ENCODE assay signal across 25 cellular contexts in the genomic region with DNA sequence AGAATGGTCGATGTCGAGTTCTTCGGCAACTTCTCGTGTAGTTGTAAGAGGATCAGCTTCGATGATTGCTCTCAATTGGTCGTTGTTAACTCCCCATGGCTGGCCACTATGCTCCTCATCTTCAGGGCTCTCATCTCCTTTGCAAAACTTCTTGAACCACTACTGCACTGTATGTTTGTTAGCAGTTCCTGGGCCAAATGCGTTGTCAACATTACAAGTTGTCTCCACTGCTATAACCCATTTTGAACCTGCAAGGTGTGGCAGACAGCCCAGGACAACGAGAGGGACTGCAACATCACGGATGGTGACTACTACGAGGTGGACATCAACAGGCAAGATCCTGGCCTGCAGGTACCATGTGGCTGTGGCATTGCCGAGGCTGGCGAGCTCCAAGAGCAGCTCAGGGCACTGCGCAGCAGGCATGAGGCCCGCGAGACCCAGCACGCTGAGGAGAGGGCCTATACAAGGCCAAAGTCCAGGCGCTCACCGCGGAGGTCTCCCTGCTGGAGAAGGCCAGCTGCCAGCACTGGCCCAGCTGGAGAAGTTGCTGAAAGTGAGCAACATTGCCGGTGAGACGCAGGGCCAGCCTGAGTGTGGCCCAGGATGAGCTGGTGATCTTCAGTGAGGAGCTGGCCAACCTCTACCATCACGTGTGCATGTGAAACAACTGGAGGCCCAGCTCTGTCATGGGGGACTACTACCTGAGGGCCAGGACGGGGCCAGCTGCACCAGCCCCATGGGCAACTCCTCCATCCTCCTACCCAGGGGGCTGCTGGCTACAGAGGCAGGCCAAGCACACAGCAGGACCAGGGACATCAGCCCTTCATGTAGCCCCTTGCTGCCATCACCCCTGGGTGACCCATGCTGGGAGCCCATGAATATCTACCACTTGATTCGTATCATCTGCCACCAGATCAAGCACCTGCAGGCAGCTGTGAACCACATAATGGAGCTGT. TPM values are rescaled to one million over a fixed set of nuclear protein-coding genes. Genes with fewer than 3 reads are reported as not detected.
A peak's percentile ranks its signal among the peaks of the same experiment; 100 is the strongest.
DNase-seq lines count a peak whose midpoint lies in the region; ATAC-seq, FAIRE-seq and TF ChIP-seq lines count a peak whose summit lies in the region.
"Had no signal": no experiment of that assay in that cellular context is flagged by ENCODE, and none has a peak within 500 bp of the region (broad histone marks: within the 10 kb centered on the region; RNA-seq: fewer than 3 reads in every experiment).

No MANE protein-coding gene starts in this region.

- H3K4me1 ChIP-seq in Panc1 (ENCODE audit: control insufficient read depth, insufficient read depth, low read length), result no peaks in the 10 kb centered on the region
- H3K4me1 ChIP-seq in HepG2 (ENCODE audit: insufficient read depth, low read length), result peaks cover 18% of the 10 kb centered on the region

- H3K27me3 Mint-ChIP-seq in stimulated activated memory B cell treated with anti-CD40 and anti-IgM and Interleukin-4, amounts not matched to agents 10 μg/mL and 1 μg/mL and 100 μg/mL, for 72 hours, result no peaks in the 10 kb centered on the region
- H3K27me3 Mint-ChIP-seq: B cell had no signal

- 0 out of 4 replicates have a peak, but pooled peaks of 1 of the 2 experiments have one; percentile 33 for TF ChIP-seq POLR2A in HepG2 (IDR thresholded peaks at IDR 0.05; ENCODE audit: insufficient read depth in 1 of 2, low read depth in 2 of 2, low read length in 2 of 2)

- H3K9me3 Mint-ChIP-seq in stimulated activated memory B cell treated with anti-CD40 and anti-IgM and Interleukin-4, amounts not matched to agents 10 μg/mL and 1 μg/mL and 100 μg/mL, for 72 hours, result no peaks in the 10 kb centered on the region
- H3K9me3 Mint-ChIP-seq: CD8-positive, alpha-beta T cell had no signal

- H3K9ac ChIP-seq in HepG2 (ENCODE audit: insufficient read depth, low read depth, low read length), result peak overlapping the region; percentile 32

- H3K9me3 ChIP-seq in Panc1 (ENCODE audit: control insufficient read depth, insufficient read depth, low read depth, low read length) (no peaks in the 10 kb centered on the region), HepG2 (ENCODE audit: low read length) (no peaks in the 10 kb centered on the region)

- H3K36me3 ChIP-seq in Panc1 (ENCODE audit: control insufficient read depth, insufficient read depth, low read length) (no peaks in the 10 kb centered on the region), HepG2 (replicated peaks in 1 of 2; ENCODE audit: control insufficient read depth in 1 of 2, insufficient read depth in 2 of 2, low read length in 2 of 2) (no peaks in the 10 kb centered on the region)

- in situ Hi-C loops in Panc1 (cut with HindIII; ENCODE audit: low pct_unique_long_range_greater_than_20kb, low sequenced_read_pairs) (no loop called here), HepG2 (cut with HindIII; ENCODE audit: extremely low pct_ligation_motif_present, low pct_unique_long_range_greater_than_20kb) (no loop called here)

- H3K4me3 Mint-ChIP-seq in stimulated activated memory B cell treated with anti-CD40 and anti-IgM and Interleukin-4, amounts not matched to agents 10 μg/mL and 1 μg/mL and 100 μg/mL, for 72 hours, result no peak overlapping the region
- H3K4me3 Mint-ChIP-seq: B cell; CD8-positive, alpha-beta T cell had no signal

- no peak overlapping the region for H3K27ac Mint-ChIP-seq in stimulated activated memory B cell treated with anti-CD40 and anti-IgM and Interleukin-4, amounts not matched to agents 10 μg/mL and 1 μg/mL and 100 μg/mL, for 72 hours
- H3K27ac Mint-ChIP-seq: B cell; CD8-positive, alpha-beta T cell had no signal

- intact Hi-C loops in Panc1 (cut with micrococcal nuclease; ENCODE audit: unreplicated experiment) (no loop called here), HepG2 (cut with micrococcal nuclease; ENCODE audit: unreplicated experiment) (no loop called here)

- no peaks in the 10 kb centered on the region for H3K4me1 Mint-ChIP-seq in stimulated activated memory B cell treated with anti-CD40 and anti-IgM and Interleukin-4, amounts not matched to agents 10 μg/mL and 1 μg/mL and 100 μg/mL, for 72 hours
- H3K4me1 Mint-ChIP-seq: B cell had no signal

- H3K79me2 ChIP-seq in HepG2 (ENCODE audit: insufficient read depth, low read length), result no peaks in the 10 kb centered on the region

- peak; percentile 40 for ATAC-seq in Panc1
- peak; percentile 87 for ATAC-seq in HepG2
- peak; percentile 14 for ATAC-seq in stimulated activated memory B cell treated with anti-CD40 and anti-IgM and Interleukin-4, amounts not matched to agents 10 μg/mL and 1 μg/mL and 100 μg/mL, for 72 hours
- ATAC-seq in GM19395 (IDR thresholded peaks at IDR 0.05; ENCODE audit: unreplicated experiment), result no peak
- ATAC-seq: CD8-positive, alpha-beta T cell had no signal

- peak; percentile 46 for DNase-seq in activated CD8-positive, alpha-beta memory T cell treated with anti-CD3 and anti-CD28 coated beads, Interleukin-2, amount 50 U/mL, for 48 hours
- no peak for DNase-seq in activated CD8-positive, alpha-beta memory T cell treated with anti-CD3 and anti-CD28 coated beads, Interleukin-2, amount 50 U/mL, for 4 hours
- DNase-seq in Panc1 (ENCODE audit: low read depth, low spot score) (no peak), HepG2 (ENCODE audit: low spot score) (peak; percentile 65), T1000 (lab: John Stamatoyannopoulos, UW) (no peak), NCI-H1417 (lab: John Stamatoyannopoulos, UW) (no peak)
- DNase-seq: CD8-positive, alpha-beta T cell; DMS 273 treated with DMSO at 0.1 percent for 48 hours; DMS79 treated with DMSO at 0.1 percent for 48 hours; Karpas-422; NCI-H1092; NCI-H1436; NCI-H187; NCI-H2107; NCI-H446 treated with DMSO at 0.1 percent for 48 hours; NCI-H526; PC-9; RPMI8226 had no signal

- peak overlapping the region; percentile 84 for H2AFZ ChIP-seq in HepG2 (ENCODE audit: low read length)
- H2AFZ ChIP-seq: PC-9 had no signal

- H3K36me3 Mint-ChIP-seq in stimulated activated memory B cell treated with anti-CD40 and anti-IgM and Interleukin-4, amounts not matched to agents 10 μg/mL and 1 μg/mL and 100 μg/mL, for 72 hours, result no peaks in the 10 kb centered on the region
- H3K36me3 Mint-ChIP-seq: CD8-positive, alpha-beta T cell had no signal

- TF ChIP-seq CTCF in Panc1 (IDR thresholded peaks at IDR 0.05), result no peak
- no peak; the same call in 1 of the 2 replicates for TF ChIP-seq CTCF in HepG2 (CRISPR knock-in tag; IDR thresholded peaks at IDR 0.05)

- peak overlapping the region; percentile 82 for H3K4me2 ChIP-seq in HepG2 (ENCODE audit: low read depth, low read length)
- H3K4me2 ChIP-seq: PC-9 had no signal

- TF ChIP-seq RAD21 in HepG2 (CRISPR knock-in tag; IDR thresholded peaks at IDR 0.05), result no peak

- no peak overlapping the region for H3K4me3 ChIP-seq in Panc1 (ENCODE audit: low read depth in 2 of 2, low read length in 2 of 2)
- peak overlapping the region in 2 of 3 experiments; percentile 11 to 52; a peak in 4 of 6 replicates for H3K4me3 ChIP-seq in HepG2 (replicated peaks in 1 of 3; ENCODE audit: insufficient read depth in 1 of 3, low read depth in 2 of 3, low read length in 3 of 3)
- H3K4me3 ChIP-seq: PC-9 had no signal

- no peak for FAIRE-seq in HepG2 (lab: Jason Lieb, UNC)
- FAIRE-seq: GM19239, H54 had no signal

- H3K27ac ChIP-seq in Panc1 (ENCODE audit: low read length), result no peak overlapping the region
- H3K27ac ChIP-seq in HepG2 (ENCODE audit: extremely low read length, insufficient read depth, low read length), result no peak overlapping the region
- H3K27ac ChIP-seq: 22Rv1, C4-2B, PC-9 had no signal

- BruUV-seq in Panc1 (replicated peaks; lab: Mats Ljungman, UMichigan) (no TSS peak), HepG2 (replicated peaks; lab: Mats Ljungman, UMichigan) (no TSS peak)

- TF ChIP-seq EP300 in HepG2 (IDR thresholded peaks at IDR 0.05; ENCODE audit: low read depth in 2 of 2, low read length in 2 of 2), result no peak
- no peak; the same call in 1 of the 2 replicates for TF ChIP-seq EP300 in HepG2 (CRISPR knock-in tag; IDR thresholded peaks at IDR 0.05; ENCODE audit: borderline replicate concordance)

- POLR2A ChIA-PET in Panc1 (lab: Charles Lee) (interaction anchor here (0.5 kb wide), 1 partner anchor 15 kb away, joined by 3 read pairs; no protein-coding TSS in a partner anchor), HepG2 (lab: Yijun Ruan, JAX) (interaction anchor here (0.6 to 3.3 kb wide), 12 partner anchors 9 to 131 kb away, joined by 3 to 52 read pairs (median 4); a partner anchor contains a TSS)

- no peaks in the 10 kb centered on the region for H3K27me3 ChIP-seq in Panc1 (ENCODE audit: control insufficient read depth, insufficient read depth, low read length)
- no peaks in the 10 kb centered on the region for H3K27me3 ChIP-seq in HepG2 (ENCODE audit: control insufficient read depth in 1 of 2, insufficient read depth in 2 of 2, low read length in 2 of 2)

- CTCF ChIA-PET in Panc1 (lab: Charles Lee) (no interaction called here), HepG2 (lab: Yijun Ruan, JAX; ENCODE audit: low intra/inter-chr PET ratio, low total read pairs) (no interaction called here)

- no peaks in the 10 kb centered on the region for H4K20me1 ChIP-seq in HepG2 (ENCODE audit: insufficient read depth, low read length)

- 39% methylated on average over 24 of the region's 24 CpGs for WGBS in HepG2 (ENCODE audit: low lambda C conversion rate)

RNA-seq across cellular contexts. Expression of a gene that starts 20.2 kb away (rescaled TPM):
- total RNA-seq in Panc1 (2021; ENCODE audit: unreplicated experiment) (46.6 TPM), HepG2 (2016; rRNA removed; fragmentation: Illumina TruSeq; extraction: Trizol) (35.2 and 66.6 TPM in 2 replicates)
- 11.5 TPM for polyA plus RNA-seq in Panc1 (2012; ENCODE audit: insufficient read length)
- 24.5 and 24.8 TPM in 2 replicates for total RNA-seq in HepG2 (2016; cell fraction: cytosol; rRNA removed; fragmentation: Illumina TruSeq; extraction: Trizol; ENCODE audit: low read depth)
- 38.2 and 62.5 TPM in 2 replicates for total RNA-seq in HepG2 (2016; cell fraction: insoluble cytoplasmic fraction; rRNA removed; fragmentation: Illumina TruSeq; extraction: Trizol)
- total RNA-seq in HepG2 (2016; cell fraction: membrane; rRNA removed; fragmentation: Illumina TruSeq; extraction: Trizol), result 27.1 and 28.3 TPM in 2 replicates
- total RNA-seq in HepG2 (2016; cell fraction: nucleus; rRNA removed; fragmentation: Illumina TruSeq; extraction: Trizol), result 117 and 137 TPM in 2 replicates
- 82.4 and 101 TPM in 2 replicates for polyA plus RNA-seq in HepG2 (2011; rRNA removed)
- 18.7 and 25.0 TPM in 2 replicates for polyA plus RNA-seq in HepG2 (2011; cell fraction: cytosol; rRNA removed)
- polyA plus RNA-seq in HepG2 (2011; cell fraction: nucleus; rRNA removed), result 155 and 182 TPM in 2 replicates
- 136 and 141 TPM in 2 replicates for polyA plus RNA-seq in HepG2 (2012)
- 8.7 and 11.4 TPM in 2 replicates for polyA plus RNA-seq in HepG2 (2016; cell fraction: cytosol; fragmentation: Illumina TruSeq; extraction: Trizol; ENCODE audit: low read depth)
- 24.0 and 27.5 TPM in 2 replicates for polyA plus RNA-seq in HepG2 (2016; cell fraction: insoluble cytoplasmic fraction; fragmentation: Illumina TruSeq; extraction: Trizol; ENCODE audit: low read depth)
- 9.9 and 12.7 TPM in 2 replicates for polyA plus RNA-seq in HepG2 (2016; cell fraction: membrane; fragmentation: Illumina TruSeq; extraction: Trizol; ENCODE audit: low read depth)
- 168 and 170 TPM in 2 replicates for polyA plus RNA-seq in HepG2 (2016; cell fraction: nucleus; fragmentation: Illumina TruSeq; extraction: Trizol; ENCODE audit: insufficient read depth, low read depth)
- 12.6 and 13.7 TPM in 2 replicates for polyA minus RNA-seq in HepG2 (2011; rRNA and poly(A)+ RNA removed; ENCODE audit: low replicate concordance)
- 20.6 and 23.8 TPM in 2 replicates for polyA minus RNA-seq in HepG2 (2011; cell fraction: cytosol; rRNA and poly(A)+ RNA removed)
- 238 and 270 TPM in 2 replicates for polyA minus RNA-seq in HepG2 (2011; cell fraction: nucleus; rRNA and poly(A)+ RNA removed)

RNA-seq across cellular contexts. Expression of a gene that starts 32.6 kb away (rescaled TPM):
- total RNA-seq in Panc1 (2021; ENCODE audit: unreplicated experiment) (247 TPM), HepG2 (2016; rRNA removed; fragmentation: Illumina TruSeq; extraction: Trizol) (384 and 709 TPM in 2 replicates)
- polyA plus RNA-seq in Panc1 (2012; ENCODE audit: insufficient read length), result 142 TPM
- total RNA-seq in HepG2 (2016; cell fraction: cytosol; rRNA removed; fragmentation: Illumina TruSeq; extraction: Trizol; ENCODE audit: low read depth), result 49.4 and 52.0 TPM in 2 replicates
- 384 and 712 TPM in 2 replicates for total RNA-seq in HepG2 (2016; cell fraction: insoluble cytoplasmic fraction; rRNA removed; fragmentation: Illumina TruSeq; extraction: Trizol)
- 128 and 149 TPM in 2 replicates for total RNA-seq in HepG2 (2016; cell fraction: membrane; rRNA removed; fragmentation: Illumina TruSeq; extraction: Trizol)
- total RNA-seq in HepG2 (2016; cell fraction: nucleus; rRNA removed; fragmentation: Illumina TruSeq; extraction: Trizol), result 204 and 212 TPM in 2 replicates
- 102 and 106 TPM in 2 replicates for polyA plus RNA-seq in HepG2 (2011; rRNA removed)
- polyA plus RNA-seq in HepG2 (2011; cell fraction: cytosol; rRNA removed), result 66.0 and 86.9 TPM in 2 replicates
- 34.9 and 38.3 TPM in 2 replicates for polyA plus RNA-seq in HepG2 (2011; cell fraction: nucleus; rRNA removed)
- polyA plus RNA-seq in HepG2 (2012), result 149 and 200 TPM in 2 replicates
- polyA plus RNA-seq in HepG2 (2016; cell fraction: cytosol; fragmentation: Illumina TruSeq; extraction: Trizol; ENCODE audit: low read depth), result 39.8 and 47.1 TPM in 2 replicates
- polyA plus RNA-seq in HepG2 (2016; cell fraction: insoluble cytoplasmic fraction; fragmentation: Illumina TruSeq; extraction: Trizol; ENCODE audit: low read depth), result 442 and 506 TPM in 2 replicates
- polyA plus RNA-seq in HepG2 (2016; cell fraction: membrane; fragmentation: Illumina TruSeq; extraction: Trizol; ENCODE audit: low read depth), result 90.4 and 101 TPM in 2 replicates
- 131 and 143 TPM in 2 replicates for polyA plus RNA-seq in HepG2 (2016; cell fraction: nucleus; fragmentation: Illumina TruSeq; extraction: Trizol; ENCODE audit: insufficient read depth, low read depth)
- 198 and 668 TPM in 2 replicates for polyA minus RNA-seq in HepG2 (2011; rRNA and poly(A)+ RNA removed; ENCODE audit: low replicate concordance)
- polyA minus RNA-seq in HepG2 (2011; cell fraction: cytosol; rRNA and poly(A)+ RNA removed), result 190 and 223 TPM in 2 replicates
- 207 and 220 TPM in 2 replicates for polyA minus RNA-seq in HepG2 (2011; cell fraction: nucleus; rRNA and poly(A)+ RNA removed)

RNA-seq across cellular contexts. Expression of a gene that starts 44.6 kb away (rescaled TPM):
- total RNA-seq in Panc1 (2021; ENCODE audit: unreplicated experiment) (12.2 TPM), HepG2 (2016; rRNA removed; fragmentation: Illumina TruSeq; extraction: Trizol) (98.7 and 126 TPM in 2 replicates)
- polyA plus RNA-seq in Panc1 (2012; ENCODE audit: insufficient read length), result 7.7 TPM
- 48.4 and 52.9 TPM in 2 replicates for total RNA-seq in HepG2 (2016; cell fraction: cytosol; rRNA removed; fragmentation: Illumina TruSeq; extraction: Trizol; ENCODE audit: low read depth)
- 84.1 and 125 TPM in 2 replicates for total RNA-seq in HepG2 (2016; cell fraction: insoluble cytoplasmic fraction; rRNA removed; fragmentation: Illumina TruSeq; extraction: Trizol)
- total RNA-seq in HepG2 (2016; cell fraction: membrane; rRNA removed; fragmentation: Illumina TruSeq; extraction: Trizol), result 78.2 and 94.7 TPM in 2 replicates
- 47.6 and 50.4 TPM in 2 replicates for total RNA-seq in HepG2 (2016; cell fraction: nucleus; rRNA removed; fragmentation: Illumina TruSeq; extraction: Trizol)
- 81.8 and 107 TPM in 2 replicates for polyA plus RNA-seq in HepG2 (2011; rRNA removed)
- polyA plus RNA-seq in HepG2 (2011; cell fraction: cytosol; rRNA removed), result 53.4 and 68.3 TPM in 2 replicates
- 46.2 and 54.3 TPM in 2 replicates for polyA plus RNA-seq in HepG2 (2011; cell fraction: nucleus; rRNA removed)
- 102 and 132 TPM in 2 replicates for polyA plus RNA-seq in HepG2 (2012)
- polyA plus RNA-seq in HepG2 (2016; cell fraction: cytosol; fragmentation: Illumina TruSeq; extraction: Trizol; ENCODE audit: low read depth), result 46.7 and 53.3 TPM in 2 replicates
- 143 and 147 TPM in 2 replicates for polyA plus RNA-seq in HepG2 (2016; cell fraction: insoluble cytoplasmic fraction; fragmentation: Illumina TruSeq; extraction: Trizol; ENCODE audit: low read depth)
- 79.9 and 84.5 TPM in 2 replicates for polyA plus RNA-seq in HepG2 (2016; cell fraction: membrane; fragmentation: Illumina TruSeq; extraction: Trizol; ENCODE audit: low read depth)
- 90.6 and 109 TPM in 2 replicates for polyA plus RNA-seq in HepG2 (2016; cell fraction: nucleus; fragmentation: Illumina TruSeq; extraction: Trizol; ENCODE audit: insufficient read depth, low read depth)
- 13.9 and 16.0 TPM in 2 replicates for polyA minus RNA-seq in HepG2 (2011; rRNA and poly(A)+ RNA removed; ENCODE audit: low replicate concordance)
- 25.3 and 29.8 TPM in 2 replicates for polyA minus RNA-seq in HepG2 (2011; cell fraction: cytosol; rRNA and poly(A)+ RNA removed)
- polyA minus RNA-seq in HepG2 (2011; cell fraction: nucleus; rRNA and poly(A)+ RNA removed), result 35.9 and 56.9 TPM in 2 replicates

RNA-seq across cellular contexts. Expression of a gene that starts 44.9 kb away (rescaled TPM):
- total RNA-seq in Panc1 (2021; ENCODE audit: unreplicated experiment) (37.4 TPM), HepG2 (2016; rRNA removed; fragmentation: Illumina TruSeq; extraction: Trizol) (67.9 and 98.5 TPM in 2 replicates)
- polyA plus RNA-seq in Panc1 (2012; ENCODE audit: insufficient read length), result 28.4 TPM
- 23.3 and 24.5 TPM in 2 replicates for total RNA-seq in HepG2 (2016; cell fraction: cytosol; rRNA removed; fragmentation: Illumina TruSeq; extraction: Trizol; ENCODE audit: low read depth)
- total RNA-seq in HepG2 (2016; cell fraction: insoluble cytoplasmic fraction; rRNA removed; fragmentation: Illumina TruSeq; extraction: Trizol), result 69.4 and 101 TPM in 2 replicates
- 38.9 and 41.8 TPM in 2 replicates for total RNA-seq in HepG2 (2016; cell fraction: membrane; rRNA removed; fragmentation: Illumina TruSeq; extraction: Trizol)
- 33.1 and 39.6 TPM in 2 replicates for total RNA-seq in HepG2 (2016; cell fraction: nucleus; rRNA removed; fragmentation: Illumina TruSeq; extraction: Trizol)
- 55.1 and 75.2 TPM in 2 replicates for polyA plus RNA-seq in HepG2 (2011; rRNA removed)
- 54.9 and 60.1 TPM in 2 replicates for polyA plus RNA-seq in HepG2 (2011; cell fraction: cytosol; rRNA removed)
- 40.7 and 44.2 TPM in 2 replicates for polyA plus RNA-seq in HepG2 (2011; cell fraction: nucleus; rRNA removed)
- polyA plus RNA-seq in HepG2 (2012), result 21.5 and 30.3 TPM in 2 replicates
- 8.6 and 9.7 TPM in 2 replicates for polyA plus RNA-seq in HepG2 (2016; cell fraction: cytosol; fragmentation: Illumina TruSeq; extraction: Trizol; ENCODE audit: low read depth)
- 84.9 and 85.4 TPM in 2 replicates for polyA plus RNA-seq in HepG2 (2016; cell fraction: insoluble cytoplasmic fraction; fragmentation: Illumina TruSeq; extraction: Trizol; ENCODE audit: low read depth)
- 16.6 and 16.7 TPM in 2 replicates for polyA plus RNA-seq in HepG2 (2016; cell fraction: membrane; fragmentation: Illumina TruSeq; extraction: Trizol; ENCODE audit: low read depth)
- polyA plus RNA-seq in HepG2 (2016; cell fraction: nucleus; fragmentation: Illumina TruSeq; extraction: Trizol; ENCODE audit: insufficient read depth, low read depth), result 50.4 and 53.5 TPM in 2 replicates
- polyA minus RNA-seq in HepG2 (2011; rRNA and poly(A)+ RNA removed; ENCODE audit: low replicate concordance), result 57.1 and 72.0 TPM in 2 replicates
- polyA minus RNA-seq in HepG2 (2011; cell fraction: cytosol; rRNA and poly(A)+ RNA removed), result 24.0 and 28.5 TPM in 2 replicates
- 33.3 and 35.7 TPM in 2 replicates for polyA minus RNA-seq in HepG2 (2011; cell fraction: nucleus; rRNA and poly(A)+ RNA removed)

Comparison
In these comparisons a context has a peak if more than half of its experiments do, and no peak if none do; other contexts are left out.
1. DNase-seq: peak in activated CD8-positive, alpha-beta memory T cell treated with anti-CD3 and anti-CD28 coated beads, Interleukin-2, amount 50 U/mL, for 48 hours (single experiment) and HepG2 (single experiment); none in activated CD8-positive, alpha-beta memory T cell treated with anti-CD3 and anti-CD28 coated beads, Interleukin-2, amount 50 U/mL, for 4 hours (single experiment), Panc1 (single experiment), T1000 (single experiment) and NCI-H1417 (0 of 3).
2. H3K4me3 ChIP-seq: peak in HepG2 (2 of 3); none in Panc1 (0 of 2).